ENCODE assay signal across 1 cellular context in genomic region chr18:686339-687111, GRCh38.
TF ChIP-seq lines count a peak whose summit lies in the region.

No MANE protein-coding gene starts in this region.

TF ChIP-seq in GM23338, 12 proteins besides CTCF, POLR2A, EP300 and RAD21 (continued from another document):
- peak; percentile 6; the same call in 1 of the 2 replicates for TF ChIP-seq ZNF462 (CRISPR knock-in tag; IDR thresholded peaks at IDR 0.05)
- no peak for TF ChIP-seq ZNF114 (CRISPR knock-in tag; IDR thresholded peaks at IDR 0.05)
- no peak for TF ChIP-seq ETS1 (IDR thresholded peaks at IDR 0.05)
